13 cellular contexts compared by ENCODE assay signal in the genomic region with DNA sequence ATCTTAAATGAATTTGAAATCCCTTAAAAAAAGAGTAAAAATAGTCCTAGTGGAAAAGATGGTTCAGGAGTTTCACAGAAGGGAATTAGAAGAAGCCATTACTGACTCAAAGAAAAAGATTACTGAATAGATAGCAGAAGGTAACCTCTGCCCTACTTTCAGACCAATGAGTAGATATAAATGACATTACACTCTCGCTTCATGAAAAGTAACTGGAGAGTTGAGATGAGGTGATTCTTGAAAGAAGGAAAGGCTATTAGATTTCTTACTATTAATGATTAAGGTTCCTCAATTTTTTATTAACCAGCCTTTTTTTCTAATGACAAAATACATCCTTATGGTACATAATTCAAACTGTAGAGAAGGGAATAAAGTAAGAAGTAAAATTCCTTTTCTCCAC. TPM values are rescaled to one million over a fixed set of nuclear protein-coding genes. Genes with fewer than 3 reads are reported as not detected.
"Had no signal": no experiment of that assay in that cellular context is flagged by ENCODE, and none has a peak within 500 bp of the region (broad histone marks: within the 10 kb centered on the region; RNA-seq: fewer than 3 reads in every experiment).

No MANE protein-coding gene starts in this region.

- H3K4me1 Mint-ChIP-seq: memory B cell had no signal

- H3K27ac ChIP-seq: heart right ventricle, left ventricle myocardium inferior, stomach, thoracic aorta had no signal

- H3K4me3 Mint-ChIP-seq: activated naive CD8-positive, alpha-beta T cell; activated T-cell treated with anti-CD3 and anti-CD28 coated beads, Interleukin-2, amount 50 U/mL, for 24 hours; memory B cell had no signal

- H3K9me3 ChIP-seq: heart right ventricle, left ventricle myocardium inferior, stomach, thoracic aorta had no signal

- H3K36me3 ChIP-seq: heart right ventricle, left ventricle myocardium inferior, stomach, thoracic aorta had no signal

- ATAC-seq: heart right ventricle had no signal

- H3K27ac Mint-ChIP-seq: activated naive CD8-positive, alpha-beta T cell; activated T-cell treated with anti-CD3 and anti-CD28 coated beads, Interleukin-2, amount 50 U/mL, for 24 hours; memory B cell had no signal

- H3K27me3 ChIP-seq: heart right ventricle, stomach had no signal

- H3K27me3 Mint-ChIP-seq: activated naive CD8-positive, alpha-beta T cell; activated T-cell treated with anti-CD3 and anti-CD28 coated beads, Interleukin-2, amount 50 U/mL, for 24 hours; memory B cell had no signal

- H3K9me3 Mint-ChIP-seq: activated T-cell treated with anti-CD3 and anti-CD28 coated beads, Interleukin-2, amount 50 U/mL, for 24 hours had no signal

- H3K4me3 ChIP-seq: heart right ventricle, left ventricle myocardium inferior, stomach, thoracic aorta had no signal

- DNase-seq: activated CD4-positive, alpha-beta T cell treated with anti-CD3 and anti-CD28 coated beads, Interleukin-2, amount 50 U/mL, for 4 hours; activated CD4-positive, CD25-positive, alpha-beta regulatory T cell treated with anti-CD3 and anti-CD28 coated beads, Interleukin-2, amount 50 U/mL, for 72 hours; activated effector memory CD4-positive, alpha-beta T cell treated with Interleukin-2 at 50 U/mL for 16 hours; activated T-cell treated with anti-CD3 and anti-CD28 coated beads, Interleukin-2, amount 50 U/mL, for 24 hours; anterior cingulate cortex; heart right ventricle; left ventricle myocardium inferior; stimulated activated CD4-positive, alpha-beta T cell treated with anti-CD3 and anti-CD28 coated beads, Interleukin-4, amount 100 ng/mL, for 24 hours; stomach had no signal

RNA-seq across cellular contexts. Expression of a gene that starts 28.3 kb away (rescaled TPM):
- total RNA-seq: T-helper 2 cell treated with Interferon-gamma antibody and Interleukin-4, amounts not matched to agents 100 ng/mL and 5 ng/mL, for 36 hours had no signal
